In genomic region chr16:69397821-69398521, GRCh38 we compare ENCODE assay signal across 8 cellular contexts. TPM values are rescaled to one million over a fixed set of nuclear protein-coding genes. Genes with fewer than 3 reads are reported as not detected.
DNase-seq lines count a peak whose midpoint lies in the region; ATAC-seq and TF ChIP-seq lines count a peak whose summit lies in the region.

No MANE protein-coding gene starts in this region.

- no peaks in the 10 kb centered on the region for H3K9me3 ChIP-seq in heart left ventricle

- H3K9ac ChIP-seq in rectal smooth muscle tissue (ENCODE audit: low read length): no peak overlapping the region

- H3K36me3 Mint-ChIP-seq in HFFc6 (ENCODE audit: low read depth): no peaks in the 10 kb centered on the region

- H3K9me3 Mint-ChIP-seq in HFFc6: no peaks in the 10 kb centered on the region

- H3K27ac ChIP-seq in heart left ventricle: peak overlapping the region; percentile 14 to 87 (median 78)
- peak overlapping the region; percentile 7 for H3K27ac ChIP-seq in rectal smooth muscle tissue (ENCODE audit: low read depth, low read length)

- H3K36me3 ChIP-seq in heart left ventricle (no peaks in the 10 kb centered on the region), rectal smooth muscle tissue (ENCODE audit: control insufficient read depth, insufficient read depth, low read length) (no peaks in the 10 kb centered on the region)

- H3K4me1 Mint-ChIP-seq in HFFc6 (ENCODE audit: low read depth): peaks cover 54% of the 10 kb centered on the region

- TF ChIP-seq POLR2A in heart left ventricle (IDR thresholded peaks at IDR 0.05): no peak

- H3K4me1 ChIP-seq in heart left ventricle (peaks cover 0 to 45% (median 19%) of the 10 kb centered on the region in 12 donors), rectal smooth muscle tissue (ENCODE audit: control insufficient read depth, insufficient read depth, low read length) (peaks cover 7% of the 10 kb centered on the region)

- intact Hi-C loops in heart left ventricle (cut with DNase I): loop anchor here in 9 of 10 donors (2.0 to 10.0 kb wide), 19 partner anchors 27 to 367 kb away; partner anchors contain the start of genes NOB1 (in 6 of the 9), NFAT5 (in 5 of the 9), CYB5B (in 2 of the 9) and WWP2 (in 1 of the 9)

- H3K4me3 ChIP-seq in WI38 (ENCODE audit: low read depth, low read length): no peak overlapping the region
- peak overlapping the region in 5 of 12 donors; percentile 10 to 29 (median 21) for H3K4me3 ChIP-seq in heart left ventricle
- H3K4me3 ChIP-seq in rectal smooth muscle tissue (ENCODE audit: low read length): no peak overlapping the region

- H3K27me3 Mint-ChIP-seq in HFFc6 (ENCODE audit: insufficient read depth): peaks cover 2% of the 10 kb centered on the region; the same call in 1 of the 2 replicates

- DNase-seq in COLO829 (ENCODE audit: low spot score): peak; percentile 33
- DNase-seq in HFFc6: peak; percentile 72
- DNase-seq in heart left ventricle: peak in 4 of 5 donors; percentile 41 to 71 (median 50)

- peak overlapping the region; percentile 72 for H3K4me3 Mint-ChIP-seq in HFFc6

- peak; percentile 83 to 91 (median 85) for ATAC-seq in heart left ventricle
- ATAC-seq in HG03521 (IDR thresholded peaks at IDR 0.05; ENCODE audit: unreplicated experiment): no peak
- ATAC-seq in GM21515 (IDR thresholded peaks at IDR 0.05; ENCODE audit: unreplicated experiment): no peak
- ATAC-seq in GM19023 (IDR thresholded peaks at IDR 0.05; ENCODE audit: unreplicated experiment): no peak

- TF ChIP-seq CTCF in HFFc6 (IDR thresholded peaks at IDR 0.05) (peak; percentile 76), WI38 (IDR thresholded peaks at IDR 0.05; ENCODE audit: low read depth, low read length) (peak; percentile 75), heart left ventricle (IDR thresholded peaks at IDR 0.05) (peak; percentile 41 to 75 (median 64))

- WGBS in heart left ventricle, 4 donors: 13 to 25% (median 18%) methylated on average over 6 of the region's 6 CpGs

- H3K27me3 ChIP-seq in heart left ventricle (no peaks in the 10 kb centered on the region), rectal smooth muscle tissue (ENCODE audit: control insufficient read depth, insufficient read depth, low read length) (no peaks in the 10 kb centered on the region)

- H3K27ac Mint-ChIP-seq in HFFc6: peak overlapping the region; percentile 71

RNA-seq across cellular contexts. Expression of gene TERF2, which starts 12.2 kb away (rescaled TPM):
- total RNA-seq in HFFc6 (2021; fragmentation: NEBNext Ultra II Directional; extraction: Animal tissue kit (Norgen Biotek cat#: 25700)): 10 to 100 TPM; 28.3 to 38.0 (median 30.1) TPM
- total RNA-seq in heart left ventricle: 10 to 100 TPM in 8 of 9 donors, 1 to 10 TPM in 1; 9.7 to 45.9 (median 25.9) TPM
- polyA plus RNA-seq in heart left ventricle: 10 to 100 TPM in 1 of 2 donors, 1 to 10 TPM in 1; 6.9 to 19.2 TPM

RNA-seq across cellular contexts. Expression of gene CYB5B, which starts 26.4 kb away (rescaled TPM):
- total RNA-seq in HFFc6 (2021; fragmentation: NEBNext Ultra II Directional; extraction: Animal tissue kit (Norgen Biotek cat#: 25700)): 100 to 1,000 TPM; 135 to 151 (median 140) TPM
- total RNA-seq in heart left ventricle: 10 to 100 TPM; 31.1 to 89.2 (median 65.0) TPM
- 10 to 100 TPM; 46.3 to 65.7 TPM for polyA plus RNA-seq in heart left ventricle

RNA-seq across cellular contexts. Expression of gene TMED6, which starts 46.4 kb away (rescaled TPM):
- total RNA-seq in HFFc6 (2021; fragmentation: NEBNext Ultra II Directional; extraction: Animal tissue kit (Norgen Biotek cat#: 25700)): under 1 TPM in 4 of 6 experiments, not detected in 2; 0.21 to 0.40 (median 0.26) TPM
- under 1 TPM in 2 of 9 donors, not detected in 7; 0.56 to 0.76 TPM for total RNA-seq in heart left ventricle
- under 1 TPM in 1 of 2 donors, not detected in 1; 0.08 TPM for polyA plus RNA-seq in heart left ventricle

RNA-seq across cellular contexts. Expression of gene NIP7, which starts 58.4 kb away (rescaled TPM):
- 10 to 100 TPM; 34.7 to 43.5 (median 37.1) TPM for total RNA-seq in HFFc6 (2021; fragmentation: NEBNext Ultra II Directional; extraction: Animal tissue kit (Norgen Biotek cat#: 25700))
- 10 to 100 TPM in 5 of 9 donors, 1 to 10 TPM in 4; 5.4 to 13.9 (median 10.3) TPM for total RNA-seq in heart left ventricle
- 10 to 100 TPM in 1 of 2 donors, 1 to 10 TPM in 1; 4.7 to 11.1 TPM for polyA plus RNA-seq in heart left ventricle

RNA-seq across cellular contexts. Expression of gene COG8, which starts 58.6 kb away (rescaled TPM):
- 10 to 100 TPM; 29.4 to 36.8 (median 35.2) TPM for total RNA-seq in HFFc6 (2021; fragmentation: NEBNext Ultra II Directional; extraction: Animal tissue kit (Norgen Biotek cat#: 25700))
- 10 to 100 TPM; 19.7 to 43.0 (median 26.5) TPM for total RNA-seq in heart left ventricle
- polyA plus RNA-seq in heart left ventricle: 10 to 100 TPM; 13.3 to 19.9 TPM

Comparison
In these comparisons a context has a peak if more than half of its experiments do, and no peak if none do; other contexts are left out.
1. ATAC-seq: peak in heart left ventricle (4 of 4); none in HG03521 (single experiment), GM21515 (single experiment) and GM19023 (single experiment).
2. Peak in every context shown above with its lines, with median percentiles within 50 percentile points of each other: DNase-seq and CTCF ChIP-seq.